In genomic region chr22:38412435-38413084, GRCh38 we compare ENCODE assay signal across 8 cellular contexts. TPM values are rescaled to one million over a fixed set of nuclear protein-coding genes. Genes with fewer than 3 reads are reported as not detected.
DNase-seq lines count a peak whose midpoint lies in the region; ATAC-seq and TF ChIP-seq lines count a peak whose summit lies in the region.

No MANE protein-coding gene starts in this region.

- CTCF ChIA-PET in naive thymus-derived CD4-positive, alpha-beta T cell (lab: Charles Lee) = interaction anchor here (0.5 kb wide), 1 partner anchor 92 kb away, joined by 3 read pairs; no protein-coding TSS in a partner anchor

- no peaks in the 10 kb centered on the region for H3K9me3 Mint-ChIP-seq in naive thymus-derived CD4-positive, alpha-beta T cell

- no peaks in the 10 kb centered on the region for H3K9me3 ChIP-seq in naive thymus-derived CD4-positive, alpha-beta T cell (ENCODE audit: control insufficient read depth in 2 of 3, low read length in 3 of 3)
- no peaks in the 10 kb centered on the region for H3K9me3 ChIP-seq in uterus

- POLR2A ChIA-PET in naive thymus-derived CD4-positive, alpha-beta T cell (lab: Charles Lee) = no interaction called here

- TF ChIP-seq CTCF in GM20000 (IDR thresholded peaks at IDR 0.05; ENCODE audit: extremely low read depth, missing control alignments) = peak; percentile 53
- TF ChIP-seq CTCF in uterus (IDR thresholded peaks at IDR 0.05) = peak; percentile 29 to 72 (median 62)

- H3K27me3 ChIP-seq in naive thymus-derived CD4-positive, alpha-beta T cell (ENCODE audit: control insufficient read depth in 2 of 2, insufficient read depth in 2 of 2, low read length in 2 of 2) = no peaks in the 10 kb centered on the region
- H3K27me3 ChIP-seq in uterus = no peaks in the 10 kb centered on the region

- no peak overlapping the region for H3K4me3 ChIP-seq in naive thymus-derived CD4-positive, alpha-beta T cell (ENCODE audit: low read length)
- H3K4me3 ChIP-seq in uterus = peak overlapping the region in 1 of 2 donors; percentile 26

- peak; percentile 74 for ATAC-seq in naive thymus-derived CD4-positive, alpha-beta T cell
- ATAC-seq in HG03342 (IDR thresholded peaks at IDR 0.05; ENCODE audit: unreplicated experiment) (no peak), HG03025 (IDR thresholded peaks at IDR 0.05; ENCODE audit: low FRiP score, unreplicated experiment) (no peak)

- H3K27ac Mint-ChIP-seq in naive thymus-derived CD4-positive, alpha-beta T cell = no peak overlapping the region

- H3K36me3 ChIP-seq in naive thymus-derived CD4-positive, alpha-beta T cell (ENCODE audit: control insufficient read depth in 2 of 3, insufficient read depth in 3 of 3, low read length in 3 of 3) = no peaks in the 10 kb centered on the region
- H3K36me3 ChIP-seq in uterus = no peaks in the 10 kb centered on the region

- peaks cover 0 to 3% (median 0%) of the 10 kb centered on the region in 5 donors for H3K27me3 Mint-ChIP-seq in naive thymus-derived CD4-positive, alpha-beta T cell

- no peak overlapping the region for H3K27ac ChIP-seq in naive thymus-derived CD4-positive, alpha-beta T cell (ENCODE audit: low read depth, low read length)
- no peak overlapping the region for H3K27ac ChIP-seq in uterus

- H3K36me3 Mint-ChIP-seq in naive thymus-derived CD4-positive, alpha-beta T cell = no peaks in the 10 kb centered on the region

- intact Hi-C loops in naive thymus-derived CD4-positive, alpha-beta T cell (cut with micrococcal nuclease) = loop anchor here (1.0 to 5.0 kb wide), 2 partner anchors 95 to 160 kb away; partner anchors contain the start of gene DDX17 (in 1 of the 2)
- intact Hi-C loops in uterus (cut with DNase I; ENCODE audit: low total_unique reads) = no loop called here

- H3K4me1 ChIP-seq in naive thymus-derived CD4-positive, alpha-beta T cell (ENCODE audit: control insufficient read depth in 2 of 2, insufficient read depth in 2 of 2, low read length in 2 of 2) = no peaks in the 10 kb centered on the region
- H3K4me1 ChIP-seq in uterus = peaks cover 0 to 7% of the 10 kb centered on the region in 2 donors

- no peak for TF ChIP-seq POLR2A in uterus (IDR thresholded peaks at IDR 0.05)

- DNase-seq in GM20000 (ENCODE audit: low spot score) (peak; percentile 83), uterus (peak; percentile 15 to 19), NOMO-1 treated with DMSO at 0.1 percent for 48 hours (lab: John Stamatoyannopoulos, UW; ENCODE audit: unreplicated experiment) (no peak)
- peak; percentile 31 to 33 for DNase-seq in activated CD4-positive, alpha-beta T cell treated with anti-CD3 and anti-CD28 coated beads for 24 hours (ENCODE audit: low read depth in 2 of 2)
- peak; percentile 5 for DNase-seq in effector CD8-positive, alpha-beta T cell (lab: John Stamatoyannopoulos, UW)
- peak in 8 of 9 donors; percentile 22 to 66 (median 38) for DNase-seq in naive thymus-derived CD4-positive, alpha-beta T cell

- peaks cover 0 to 5% (median 0%) of the 10 kb centered on the region in 7 donors for H3K4me1 Mint-ChIP-seq in naive thymus-derived CD4-positive, alpha-beta T cell

- peak overlapping the region in 3 of 10 donors; percentile 12 to 61 (median 51) for H3K4me3 Mint-ChIP-seq in naive thymus-derived CD4-positive, alpha-beta T cell

RNA-seq across cellular contexts. Expression of gene KCNJ4, which starts 42.4 kb away (rescaled TPM):
- total RNA-seq in naive thymus-derived CD4-positive, alpha-beta T cell = not detected
- polyA plus RNA-seq in naive thymus-derived CD4-positive, alpha-beta T cell = not detected
- 1 to 10 TPM in 1 of 4 donors, under 1 TPM in 1, not detected in 2; 0.21 to 1.1 TPM for total RNA-seq in uterus

RNA-seq across cellular contexts. Expression of gene KDELR3, which starts 55.3 kb away (rescaled TPM):
- under 1 TPM in 1 of 5 experiments, not detected in 4; 0.80 TPM for total RNA-seq in naive thymus-derived CD4-positive, alpha-beta T cell
- not detected for polyA plus RNA-seq in naive thymus-derived CD4-positive, alpha-beta T cell
- total RNA-seq in uterus = 10 to 100 TPM in 1 of 4 donors, 1 to 10 TPM in 1, under 1 TPM in 1, not detected in 1; 0.77 to 43.1 (median 4.7) TPM
